ENCODE assay signal across 11 cellular contexts in genomic region chr5:126490167-126490937, GRCh38.
DNase-seq lines count a peak whose midpoint lies in the region; TF ChIP-seq lines count a peak whose summit lies in the region.
"Had no signal": no experiment of that assay in that cellular context is flagged by ENCODE, and none has a peak within 500 bp of the region (broad histone marks: within the 10 kb centered on the region; RNA-seq: fewer than 3 reads in every experiment).

No MANE protein-coding gene starts in this region.

- peak overlapping the region; percentile 56 for H3K4me3 Mint-ChIP-seq in neural progenitor cell

- CTCF ChIA-PET in GM10248 (lab: Yijun Ruan, JAX) = interaction anchor here (0.7 to 7.3 kb wide), 7 partner anchors 9 to 148 kb away, joined by 3 to 79 read pairs (median 3); no protein-coding TSS in a partner anchor

- DNase-seq in COR-L47 (lab: John Stamatoyannopoulos, UW) = peak; percentile 31
- DNase-seq in NCI-H82 treated with DMSO at 0.1 percent for 48 hours (lab: John Stamatoyannopoulos, UW; ENCODE audit: unreplicated experiment) = peak; percentile 13
- peak; percentile 79 for DNase-seq in neural progenitor cell (ENCODE audit: low spot score)
- DNase-seq in GM10248 (ENCODE audit: extremely low spot score) = no peak
- no peak for DNase-seq in colonic mucosa
- no peak for DNase-seq in 8988T
- DNase-seq in HK-2 (ENCODE audit: unreplicated experiment) = no peak
- DNase-seq: EL, MG63 had no signal

- peak overlapping the region; percentile 67 for H3K4me2 ChIP-seq in neural progenitor cell
- H3K4me2 ChIP-seq: smooth muscle cell had no signal

- peaks cover 27% of the 10 kb centered on the region for H3K4me1 ChIP-seq in ectodermal cell (ENCODE audit: control insufficient read depth, insufficient read depth, low read length)
- peaks cover 42% of the 10 kb centered on the region for H3K4me1 ChIP-seq in neural progenitor cell
- H3K4me1 ChIP-seq in colonic mucosa = no peaks in the 10 kb centered on the region

- H3K27ac ChIP-seq in ectodermal cell (ENCODE audit: insufficient read depth, low read depth, low read length, poor library complexity, severe bottlenecking) = peak overlapping the region; percentile 55
- H3K27ac ChIP-seq in neural progenitor cell = peak overlapping the region; percentile 83
- H3K27ac ChIP-seq in colonic mucosa = no peak overlapping the region

- no peaks in the 10 kb centered on the region for H3K79me2 ChIP-seq in neural progenitor cell (ENCODE audit: low read depth)

- no peak overlapping the region for H3K9ac ChIP-seq in neural progenitor cell
- no peak overlapping the region for H3K9ac ChIP-seq in colonic mucosa (ENCODE audit: low read depth in 2 of 2, low read length in 2 of 2)

- no peaks in the 10 kb centered on the region for H3K36me3 ChIP-seq in ectodermal cell (ENCODE audit: control insufficient read depth, insufficient read depth, low read length)
- H3K36me3 ChIP-seq in neural progenitor cell = peaks cover 11% of the 10 kb centered on the region
- H3K36me3 ChIP-seq in colonic mucosa = peaks cover 7% of the 10 kb centered on the region

- H3K4me3 ChIP-seq in ectodermal cell (ENCODE audit: insufficient read depth, low read depth, low read length) (no peak overlapping the region), neural progenitor cell (peak overlapping the region; percentile 19), colonic mucosa (no peak overlapping the region)
- H3K4me3 ChIP-seq: MG63, smooth muscle cell had no signal

- POLR2A ChIA-PET in GM10248 (lab: Yijun Ruan, JAX) = no interaction called here

- H3K9me3 ChIP-seq in ectodermal cell (ENCODE audit: control insufficient read depth, low read length) (no peaks in the 10 kb centered on the region), neural progenitor cell (ENCODE audit: low read depth) (no peaks in the 10 kb centered on the region), colonic mucosa (no peaks in the 10 kb centered on the region)
- H3K9me3 ChIP-seq: MG63 had no signal

- peaks cover 50% of the 10 kb centered on the region for H3K4me1 Mint-ChIP-seq in neural progenitor cell

- H3K27me3 Mint-ChIP-seq in neural progenitor cell (ENCODE audit: insufficient read depth, low read depth) = peaks cover 13% of the 10 kb centered on the region

- H2AFZ ChIP-seq in neural progenitor cell (replicated peaks) = no peak overlapping the region

- H3K27me3 ChIP-seq in ectodermal cell (ENCODE audit: control insufficient read depth, insufficient read depth, low read length, poor library complexity, severe bottlenecking) (peaks cover 12% of the 10 kb centered on the region), neural progenitor cell (no peaks in the 10 kb centered on the region), colonic mucosa (no peaks in the 10 kb centered on the region)
- H3K27me3 ChIP-seq: MG63 had no signal

- WGBS in ectodermal cell, 2 experiments = 31 to 35% methylated on average over 11 to 12 of the region's 12 CpGs

- intact Hi-C loops in colonic mucosa (cut with DNase I) = no loop called here

- H3K27ac Mint-ChIP-seq in neural progenitor cell = peak overlapping the region; percentile 65

- peak; percentile 22 for TF ChIP-seq CTCF in neural progenitor cell (IDR thresholded peaks at IDR 0.05)
- TF ChIP-seq CTCF in GM10248 (IDR thresholded peaks at IDR 0.05; ENCODE audit: control extremely low read depth, extremely low read depth, low read depth, missing control alignments) = no peak
- TF ChIP-seq CTCF in colonic mucosa (IDR thresholded peaks at IDR 0.05) = no peak

- H4K20me1 ChIP-seq in neural progenitor cell (ENCODE audit: low read depth) = no peaks in the 10 kb centered on the region

- H3F3A ChIP-seq in neural progenitor cell (ENCODE audit: low read depth) = peaks cover 41% of the 10 kb centered on the region

- peaks cover 6% of the 10 kb centered on the region for H3K36me3 Mint-ChIP-seq in neural progenitor cell

- H3K9me3 Mint-ChIP-seq in neural progenitor cell = peaks cover 3% of the 10 kb centered on the region

Comparison
In these comparisons a context has a peak if more than half of its experiments do, and no peak if none do; other contexts are left out.
1. DNase-seq: peak in COR-L47 (single experiment), NCI-H82 treated with DMSO at 0.1 percent for 48 hours (single experiment) and neural progenitor cell (single experiment); none in GM10248 (single experiment), colonic mucosa (single experiment), 8988T (single experiment) and HK-2 (single experiment).